ENCODE assay signal across 1 cellular context in the genomic region with DNA sequence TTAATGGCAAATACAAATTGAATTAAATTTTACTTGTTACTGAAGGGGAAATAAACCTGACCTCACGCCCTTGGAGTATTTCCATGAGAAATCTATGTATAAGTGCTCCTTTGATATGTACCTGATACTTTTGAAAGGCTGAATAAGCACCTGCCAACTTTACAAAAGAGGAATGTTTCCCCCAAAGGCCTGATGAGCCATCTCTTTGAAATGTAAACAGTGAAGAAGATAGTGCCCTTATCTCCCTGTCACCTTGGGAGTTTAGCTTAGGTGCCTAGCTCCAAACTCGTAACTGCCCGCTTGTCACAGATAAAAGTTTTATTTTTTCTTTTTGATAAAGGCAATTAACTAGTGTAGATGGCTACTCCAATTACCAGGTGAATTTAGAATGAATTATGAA.
A peak's percentile ranks its signal among the peaks of the same experiment; 100 is the strongest.
TF ChIP-seq lines count a peak whose summit lies in the region.

No MANE protein-coding gene starts in this region.

TF ChIP-seq in H1, 55 proteins besides CTCF, POLR2A, EP300 and RAD21:
- no peak for TF ChIP-seq EZH2 (IDR thresholded peaks at IDR 0.05; ENCODE audit: low read depth, low read length, severe bottlenecking)
- TF ChIP-seq, protein P1, sequence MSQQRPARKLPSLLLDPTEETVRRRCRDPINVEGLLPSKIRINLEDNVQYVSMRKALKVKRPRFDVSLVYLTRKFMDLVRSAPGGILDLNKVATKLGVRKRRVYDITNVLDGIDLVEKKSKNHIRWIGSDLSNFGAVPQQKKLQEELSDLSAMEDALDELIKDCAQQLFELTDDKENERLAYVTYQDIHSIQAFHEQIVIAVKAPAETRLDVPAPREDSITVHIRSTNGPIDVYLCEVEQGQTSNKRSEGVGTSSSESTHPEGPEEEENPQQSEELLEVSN (IDR thresholded peaks at IDR 0.05), result no peak
- peak; percentile 75 for TF ChIP-seq NANOG (IDR thresholded peaks at IDR 0.05; ENCODE audit: insufficient read depth, low read depth, low read length, poor library complexity, severe bottlenecking)
- no peak for TF ChIP-seq BRCA1 (IDR thresholded peaks at IDR 0.05; ENCODE audit: low read depth, low read length)
- TF ChIP-seq, protein P2, sequence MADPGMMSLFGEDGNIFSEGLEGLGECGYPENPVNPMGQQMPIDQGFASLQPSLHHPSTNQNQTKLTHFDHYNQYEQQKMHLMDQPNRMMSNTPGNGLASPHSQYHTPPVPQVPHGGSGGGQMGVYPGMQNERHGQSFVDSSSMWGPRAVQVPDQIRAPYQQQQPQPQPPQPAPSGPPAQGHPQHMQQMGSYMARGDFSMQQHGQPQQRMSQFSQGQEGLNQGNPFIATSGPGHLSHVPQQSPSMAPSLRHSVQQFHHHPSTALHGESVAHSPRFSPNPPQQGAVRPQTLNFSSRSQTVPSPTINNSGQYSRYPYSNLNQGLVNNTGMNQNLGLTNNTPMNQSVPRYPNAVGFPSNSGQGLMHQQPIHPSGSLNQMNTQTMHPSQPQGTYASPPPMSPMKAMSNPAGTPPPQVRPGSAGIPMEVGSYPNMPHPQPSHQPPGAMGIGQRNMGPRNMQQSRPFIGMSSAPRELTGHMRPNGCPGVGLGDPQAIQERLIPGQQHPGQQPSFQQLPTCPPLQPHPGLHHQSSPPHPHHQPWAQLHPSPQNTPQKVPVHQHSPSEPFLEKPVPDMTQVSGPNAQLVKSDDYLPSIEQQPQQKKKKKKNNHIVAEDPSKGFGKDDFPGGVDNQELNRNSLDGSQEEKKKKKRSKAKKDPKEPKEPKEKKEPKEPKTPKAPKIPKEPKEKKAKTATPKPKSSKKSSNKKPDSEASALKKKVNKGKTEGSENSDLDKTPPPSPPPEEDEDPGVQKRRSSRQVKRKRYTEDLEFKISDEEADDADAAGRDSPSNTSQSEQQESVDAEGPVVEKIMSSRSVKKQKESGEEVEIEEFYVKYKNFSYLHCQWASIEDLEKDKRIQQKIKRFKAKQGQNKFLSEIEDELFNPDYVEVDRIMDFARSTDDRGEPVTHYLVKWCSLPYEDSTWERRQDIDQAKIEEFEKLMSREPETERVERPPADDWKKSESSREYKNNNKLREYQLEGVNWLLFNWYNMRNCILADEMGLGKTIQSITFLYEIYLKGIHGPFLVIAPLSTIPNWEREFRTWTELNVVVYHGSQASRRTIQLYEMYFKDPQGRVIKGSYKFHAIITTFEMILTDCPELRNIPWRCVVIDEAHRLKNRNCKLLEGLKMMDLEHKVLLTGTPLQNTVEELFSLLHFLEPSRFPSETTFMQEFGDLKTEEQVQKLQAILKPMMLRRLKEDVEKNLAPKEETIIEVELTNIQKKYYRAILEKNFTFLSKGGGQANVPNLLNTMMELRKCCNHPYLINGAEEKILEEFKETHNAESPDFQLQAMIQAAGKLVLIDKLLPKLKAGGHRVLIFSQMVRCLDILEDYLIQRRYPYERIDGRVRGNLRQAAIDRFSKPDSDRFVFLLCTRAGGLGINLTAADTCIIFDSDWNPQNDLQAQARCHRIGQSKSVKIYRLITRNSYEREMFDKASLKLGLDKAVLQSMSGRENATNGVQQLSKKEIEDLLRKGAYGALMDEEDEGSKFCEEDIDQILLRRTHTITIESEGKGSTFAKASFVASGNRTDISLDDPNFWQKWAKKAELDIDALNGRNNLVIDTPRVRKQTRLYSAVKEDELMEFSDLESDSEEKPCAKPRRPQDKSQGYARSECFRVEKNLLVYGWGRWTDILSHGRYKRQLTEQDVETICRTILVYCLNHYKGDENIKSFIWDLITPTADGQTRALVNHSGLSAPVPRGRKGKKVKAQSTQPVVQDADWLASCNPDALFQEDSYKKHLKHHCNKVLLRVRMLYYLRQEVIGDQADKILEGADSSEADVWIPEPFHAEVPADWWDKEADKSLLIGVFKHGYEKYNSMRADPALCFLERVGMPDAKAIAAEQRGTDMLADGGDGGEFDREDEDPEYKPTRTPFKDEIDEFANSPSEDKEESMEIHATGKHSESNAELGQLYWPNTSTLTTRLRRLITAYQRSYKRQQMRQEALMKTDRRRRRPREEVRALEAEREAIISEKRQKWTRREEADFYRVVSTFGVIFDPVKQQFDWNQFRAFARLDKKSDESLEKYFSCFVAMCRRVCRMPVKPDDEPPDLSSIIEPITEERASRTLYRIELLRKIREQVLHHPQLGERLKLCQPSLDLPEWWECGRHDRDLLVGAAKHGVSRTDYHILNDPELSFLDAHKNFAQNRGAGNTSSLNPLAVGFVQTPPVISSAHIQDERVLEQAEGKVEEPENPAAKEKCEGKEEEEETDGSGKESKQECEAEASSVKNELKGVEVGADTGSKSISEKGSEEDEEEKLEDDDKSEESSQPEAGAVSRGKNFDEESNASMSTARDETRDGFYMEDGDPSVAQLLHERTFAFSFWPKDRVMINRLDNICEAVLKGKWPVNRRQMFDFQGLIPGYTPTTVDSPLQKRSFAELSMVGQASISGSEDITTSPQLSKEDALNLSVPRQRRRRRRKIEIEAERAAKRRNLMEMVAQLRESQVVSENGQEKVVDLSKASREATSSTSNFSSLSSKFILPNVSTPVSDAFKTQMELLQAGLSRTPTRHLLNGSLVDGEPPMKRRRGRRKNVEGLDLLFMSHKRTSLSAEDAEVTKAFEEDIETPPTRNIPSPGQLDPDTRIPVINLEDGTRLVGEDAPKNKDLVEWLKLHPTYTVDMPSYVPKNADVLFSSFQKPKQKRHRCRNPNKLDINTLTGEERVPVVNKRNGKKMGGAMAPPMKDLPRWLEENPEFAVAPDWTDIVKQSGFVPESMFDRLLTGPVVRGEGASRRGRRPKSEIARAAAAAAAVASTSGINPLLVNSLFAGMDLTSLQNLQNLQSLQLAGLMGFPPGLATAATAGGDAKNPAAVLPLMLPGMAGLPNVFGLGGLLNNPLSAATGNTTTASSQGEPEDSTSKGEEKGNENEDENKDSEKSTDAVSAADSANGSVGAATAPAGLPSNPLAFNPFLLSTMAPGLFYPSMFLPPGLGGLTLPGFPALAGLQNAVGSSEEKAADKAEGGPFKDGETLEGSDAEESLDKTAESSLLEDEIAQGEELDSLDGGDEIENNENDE (IDR thresholded peaks at IDR 0.05; ENCODE audit: insufficient replicate concordance, low read length), result peak; percentile 43
- 0 out of 2 replicates have a peak, but pooled peaks have one; percentile 48 for TF ChIP-seq POU5F1 (IDR thresholded peaks at IDR 0.05; ENCODE audit: low read depth, low read length)
- TF ChIP-seq ZNF274 (IDR thresholded peaks at IDR 0.05; ENCODE audit: borderline replicate concordance, extremely low read depth, low read length), result no peak
- TF ChIP-seq TEAD4 (IDR thresholded peaks at IDR 0.05; ENCODE audit: low read depth, low read length), result peak; percentile 46; the same call in 1 of the 2 replicates
- no peak for TF ChIP-seq CBX8 (IDR thresholded peaks at IDR 0.05; ENCODE audit: borderline replicate concordance, low read depth, low read length)
- TF ChIP-seq CTBP2 (IDR thresholded peaks at IDR 0.05; ENCODE audit: borderline replicate concordance, insufficient read depth, insufficient read length, low read length), result no peak
- TF ChIP-seq POLR2AphosphoS5 (IDR thresholded peaks at IDR 0.05; ENCODE audit: low read depth, low read length), result peak; percentile 55; the same call in 1 of the 2 replicates
- TF ChIP-seq SP1 (IDR thresholded peaks at IDR 0.05; ENCODE audit: low read depth, low read length), result 0 out of 2 replicates have a peak, but pooled peaks have one; percentile 54
- TF ChIP-seq RFX5 (IDR thresholded peaks at IDR 0.05; ENCODE audit: borderline replicate concordance, low read depth, low read length), result no peak
- peak; percentile 83; the same call in 1 of the 2 replicates for TF ChIP-seq TCF12 (IDR thresholded peaks at IDR 0.05; ENCODE audit: low read depth, low read length)
